Comparison of ENCODE assay signal across 9 cellular contexts in genomic region chr3:120092444-120092843, GRCh38. TPM values are rescaled to one million over a fixed set of nuclear protein-coding genes. Genes with fewer than 3 reads are reported as not detected.
A peak's percentile ranks its signal among the peaks of the same experiment; 100 is the strongest.
DNase-seq lines count a peak whose midpoint lies in the region; ATAC-seq and TF ChIP-seq lines count a peak whose summit lies in the region.
"Had no signal": no experiment of that assay in that cellular context is flagged by ENCODE, and none has a peak within 500 bp of the region (broad histone marks: within the 10 kb centered on the region; RNA-seq: fewer than 3 reads in every experiment).

No MANE protein-coding gene starts in this region.

- RAD21 ChIA-PET in HCT116 (lab: Charles Lee; ENCODE audit: low non-redundant PET in 1 of 2, low total read pairs in 2 of 2, uncharacterized antibody in 2 of 2, unreplicated experiment in 2 of 2): no interaction called here

- ATAC-seq in HCT116 (no peak), HG02884 (IDR thresholded peaks at IDR 0.05; ENCODE audit: unreplicated experiment) (no peak)
- ATAC-seq: activated naive CD4-positive, alpha-beta T cell treated with anti-CD3 and anti-CD28 coated beads, Interleukin-2, amount 50 U/mL, for 72 hours had no signal

- no peaks in the 10 kb centered on the region for H3K36me3 ChIP-seq in HCT116 (ENCODE audit: control insufficient read depth in 1 of 2, insufficient read depth in 2 of 2, low read length in 2 of 2)
- H3K36me3 ChIP-seq in SJCRH30: peaks cover 8% of the 10 kb centered on the region; the same call in 1 of the 2 replicates
- H3K36me3 ChIP-seq in iPS-15b (ENCODE audit: control insufficient read depth, insufficient read depth, low read length): no peaks in the 10 kb centered on the region
- no peaks in the 10 kb centered on the region for H3K36me3 ChIP-seq in stomach smooth muscle (ENCODE audit: control insufficient read depth in 2 of 2, insufficient read depth in 2 of 2, low read length in 2 of 2)

- H3K27me3 ChIP-seq in HCT116 (ENCODE audit: insufficient read depth, low read length) (no peaks in the 10 kb centered on the region), SJCRH30 (no peaks in the 10 kb centered on the region), iPS-15b (ENCODE audit: control insufficient read depth, insufficient read depth, low read length) (no peaks in the 10 kb centered on the region), stomach smooth muscle (ENCODE audit: control insufficient read depth in 1 of 2, insufficient read depth in 2 of 2, low read length in 2 of 2) (no peaks in the 10 kb centered on the region)

- no peak overlapping the region for H3K27ac ChIP-seq in HCT116 (ENCODE audit: low read depth, low read length)
- no peak overlapping the region for H3K27ac ChIP-seq in SJCRH30
- H3K27ac ChIP-seq in stomach smooth muscle (ENCODE audit: low read length): no peak overlapping the region

- TF ChIP-seq CTCF in HCT116 (IDR thresholded peaks at IDR 0.05 in 2 of 3, conservative IDR thresholded peaks at IDR 0.05 in 1 of 3; ENCODE audit: borderline replicate concordance in 1 of 3, insufficient read depth in 1 of 3, low read depth in 2 of 3, low read length in 2 of 3): no peak

- H3K9ac ChIP-seq in HCT116 (ENCODE audit: low read length) (peak overlapping the region; percentile 93), iPS-15b (ENCODE audit: low read depth, low read length) (no peak overlapping the region), stomach smooth muscle (ENCODE audit: low read length in 2 of 2) (peak overlapping the region; percentile 7 to 91)

- no peaks in the 10 kb centered on the region for H4K20me1 ChIP-seq in HCT116 (ENCODE audit: insufficient read depth)

- no peaks in the 10 kb centered on the region for H3K9me2 ChIP-seq in HCT116 (ENCODE audit: insufficient read depth)

- peaks cover 0 to 25% of the 10 kb centered on the region in 2 experiments; a peak in 3 of 4 replicates for H3K4me1 ChIP-seq in HCT116 (ENCODE audit: control insufficient read depth in 1 of 2, insufficient read depth in 2 of 2, low read length in 2 of 2)
- 0 out of 2 replicates have a peak, but pooled peaks cover 3% of the 10 kb centered on the region for H3K4me1 ChIP-seq in SJCRH30
- no peaks in the 10 kb centered on the region for H3K4me1 ChIP-seq in iPS-15b (ENCODE audit: control insufficient read depth, insufficient read depth, low read length)
- H3K4me1 ChIP-seq in stomach smooth muscle (ENCODE audit: control insufficient read depth, insufficient read depth, low read length): peaks cover 12% of the 10 kb centered on the region

- H3K4me2 ChIP-seq in HCT116 (ENCODE audit: low read length): peak overlapping the region; percentile 93

- intact Hi-C loops in HCT116 (cut with micrococcal nuclease): loop anchor here (10.0 kb wide), 1 partner anchor 628 kb away; the partner anchor contains the start of genes POGLUT1 and TMEM39A

- no peaks in the 10 kb centered on the region for H3K9me3 ChIP-seq in HCT116 (ENCODE audit: control insufficient read depth in 1 of 2, insufficient read depth in 1 of 2, low read depth in 1 of 2, low read length in 2 of 2)
- no peaks in the 10 kb centered on the region for H3K9me3 ChIP-seq in SJCRH30 (replicated peaks)
- H3K9me3 ChIP-seq in iPS-15b (ENCODE audit: control insufficient read depth, insufficient read depth, low read length): no peaks in the 10 kb centered on the region
- H3K9me3 ChIP-seq in stomach smooth muscle (ENCODE audit: control insufficient read depth in 2 of 2, low read length in 2 of 2): no peaks in the 10 kb centered on the region

- no TSS peak for BruUV-seq in HCT116 (replicated peaks; lab: Mats Ljungman, UMichigan)

- no peak for TF ChIP-seq POLR2A in HCT116 (IDR thresholded peaks at IDR 0.05; ENCODE audit: borderline replicate concordance, extremely low read depth, insufficient read depth, insufficient read length)

- H3K4me3 ChIP-seq in HCT116 (replicated peaks in 1 of 2; ENCODE audit: low read depth in 1 of 2, low read length in 2 of 2) (peak overlapping the region; percentile 73 to 89), SJCRH30 (peak overlapping the region; percentile 74), iPS-15b (ENCODE audit: low read depth, low read length) (peak overlapping the region; percentile 92), stomach smooth muscle (ENCODE audit: low read length in 2 of 2) (peak overlapping the region; percentile 69 to 88)

- DNase-seq in HCT116 (ENCODE audit: low read depth, low spot score) (no peak), SJCRH30 (no peak), iPS-NIHi11 (ENCODE audit: low spot score) (no peak), NCI-H446 treated with DMSO at 0.1 percent for 48 hours (lab: John Stamatoyannopoulos, UW) (no peak)
- DNase-seq: NCI-H510A treated with DMSO at 0.1 percent for 48 hours had no signal

- CTCF ChIA-PET in HCT116 (lab: Charles Lee): no interaction called here

- no peak for TF ChIP-seq RAD21 in HCT116 (IDR thresholded peaks at IDR 0.05; ENCODE audit: low read depth)

- peaks cover 80% of the 10 kb centered on the region for H3K79me2 ChIP-seq in HCT116 (ENCODE audit: insufficient read depth, low read length)

- H2AFZ ChIP-seq in HCT116 (ENCODE audit: low read depth, low read length, poor library complexity, severe bottlenecking): no peak overlapping the region

- POLR2A ChIA-PET in HCT116 (lab: Charles Lee): no interaction called here

TF ChIP-seq in HCT116, 20 proteins besides CTCF, POLR2A, EP300 and RAD21:
- TF ChIP-seq REST (IDR thresholded peaks at IDR 0.05; ENCODE audit: low read depth) (no peak), ZBTB33 (IDR thresholded peaks at IDR 0.05; ENCODE audit: extremely low read depth, insufficient replicate concordance, low read length) (no peak), MAX (IDR thresholded peaks at IDR 0.05) (no peak), SP1 (IDR thresholded peaks at IDR 0.05; ENCODE audit: low read depth) (no peak), FOSL1 (IDR thresholded peaks at IDR 0.05; ENCODE audit: low read depth) (no peak), EGR1 (IDR thresholded peaks at IDR 0.05; ENCODE audit: low read depth) (no peak), EZH2 (IDR thresholded peaks at IDR 0.05) (no peak), ZNF274 (IDR thresholded peaks at IDR 0.05; ENCODE audit: low read depth, low read length) (no peak), TCF7L2 (IDR thresholded peaks at IDR 0.05; ENCODE audit: borderline replicate concordance, extremely low read depth, insufficient read depth, insufficient read length) (no peak), POLR2AphosphoS5 (IDR thresholded peaks at IDR 0.05; ENCODE audit: low read depth, low read length) (no peak), CBX3 (IDR thresholded peaks at IDR 0.05; ENCODE audit: low read depth) (no peak), CEBPB (IDR thresholded peaks at IDR 0.05; ENCODE audit: low read depth) (no peak), EZH2phosphoT487 (IDR thresholded peaks at IDR 0.05; ENCODE audit: borderline replicate concordance) (no peak), JUND (IDR thresholded peaks at IDR 0.05) (no peak), YY1 (IDR thresholded peaks at IDR 0.05; ENCODE audit: extremely low read depth, insufficient replicate concordance, low read depth, low read length) (no peak), ZFX (IDR thresholded peaks at IDR 0.05) (no peak)
- TF ChIP-seq, protein P1, sequence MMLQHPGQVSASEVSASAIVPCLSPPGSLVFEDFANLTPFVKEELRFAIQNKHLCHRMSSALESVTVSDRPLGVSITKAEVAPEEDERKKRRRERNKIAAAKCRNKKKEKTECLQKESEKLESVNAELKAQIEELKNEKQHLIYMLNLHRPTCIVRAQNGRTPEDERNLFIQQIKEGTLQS (IDR thresholded peaks at IDR 0.05): no peak
TF ChIP-seq in HCT116: peak in this region for 0.

RNA-seq across cellular contexts. Expression of gene GSK3B, which starts 1.8 kb away (rescaled TPM):
- 50.0 TPM for total RNA-seq in HCT116 (2021; ENCODE audit: unreplicated experiment)
- polyA plus RNA-seq in HCT116 (2012): 24.6 and 25.6 TPM in 2 replicates
- total RNA-seq in SJCRH30 (2014; rRNA removed; shearing (Covaris generic)): 51.2 and 56.4 TPM in 2 replicates
